In genomic region chr7:100472121-100472851, GRCh38 we compare ENCODE assay signal across 2 cellular contexts.
TF ChIP-seq lines count a peak whose summit lies in the region.

No MANE protein-coding gene starts in this region.

TF ChIP-seq in GM23338, 12 proteins besides CTCF, POLR2A, EP300 and RAD21 (continued from another document):
- TF ChIP-seq REST (IDR thresholded peaks at IDR 0.05; ENCODE audit: unreplicated experiment) (no peak), JUNB (IDR thresholded peaks at IDR 0.05; ENCODE audit: unreplicated experiment) (no peak), POLR2AphosphoS5 (IDR thresholded peaks at IDR 0.05; ENCODE audit: low read depth) (no peak), ZNF331 (CRISPR knock-in tag; IDR thresholded peaks at IDR 0.05; ENCODE audit: low read depth) (no peak)
- TF ChIP-seq, protein P1, sequence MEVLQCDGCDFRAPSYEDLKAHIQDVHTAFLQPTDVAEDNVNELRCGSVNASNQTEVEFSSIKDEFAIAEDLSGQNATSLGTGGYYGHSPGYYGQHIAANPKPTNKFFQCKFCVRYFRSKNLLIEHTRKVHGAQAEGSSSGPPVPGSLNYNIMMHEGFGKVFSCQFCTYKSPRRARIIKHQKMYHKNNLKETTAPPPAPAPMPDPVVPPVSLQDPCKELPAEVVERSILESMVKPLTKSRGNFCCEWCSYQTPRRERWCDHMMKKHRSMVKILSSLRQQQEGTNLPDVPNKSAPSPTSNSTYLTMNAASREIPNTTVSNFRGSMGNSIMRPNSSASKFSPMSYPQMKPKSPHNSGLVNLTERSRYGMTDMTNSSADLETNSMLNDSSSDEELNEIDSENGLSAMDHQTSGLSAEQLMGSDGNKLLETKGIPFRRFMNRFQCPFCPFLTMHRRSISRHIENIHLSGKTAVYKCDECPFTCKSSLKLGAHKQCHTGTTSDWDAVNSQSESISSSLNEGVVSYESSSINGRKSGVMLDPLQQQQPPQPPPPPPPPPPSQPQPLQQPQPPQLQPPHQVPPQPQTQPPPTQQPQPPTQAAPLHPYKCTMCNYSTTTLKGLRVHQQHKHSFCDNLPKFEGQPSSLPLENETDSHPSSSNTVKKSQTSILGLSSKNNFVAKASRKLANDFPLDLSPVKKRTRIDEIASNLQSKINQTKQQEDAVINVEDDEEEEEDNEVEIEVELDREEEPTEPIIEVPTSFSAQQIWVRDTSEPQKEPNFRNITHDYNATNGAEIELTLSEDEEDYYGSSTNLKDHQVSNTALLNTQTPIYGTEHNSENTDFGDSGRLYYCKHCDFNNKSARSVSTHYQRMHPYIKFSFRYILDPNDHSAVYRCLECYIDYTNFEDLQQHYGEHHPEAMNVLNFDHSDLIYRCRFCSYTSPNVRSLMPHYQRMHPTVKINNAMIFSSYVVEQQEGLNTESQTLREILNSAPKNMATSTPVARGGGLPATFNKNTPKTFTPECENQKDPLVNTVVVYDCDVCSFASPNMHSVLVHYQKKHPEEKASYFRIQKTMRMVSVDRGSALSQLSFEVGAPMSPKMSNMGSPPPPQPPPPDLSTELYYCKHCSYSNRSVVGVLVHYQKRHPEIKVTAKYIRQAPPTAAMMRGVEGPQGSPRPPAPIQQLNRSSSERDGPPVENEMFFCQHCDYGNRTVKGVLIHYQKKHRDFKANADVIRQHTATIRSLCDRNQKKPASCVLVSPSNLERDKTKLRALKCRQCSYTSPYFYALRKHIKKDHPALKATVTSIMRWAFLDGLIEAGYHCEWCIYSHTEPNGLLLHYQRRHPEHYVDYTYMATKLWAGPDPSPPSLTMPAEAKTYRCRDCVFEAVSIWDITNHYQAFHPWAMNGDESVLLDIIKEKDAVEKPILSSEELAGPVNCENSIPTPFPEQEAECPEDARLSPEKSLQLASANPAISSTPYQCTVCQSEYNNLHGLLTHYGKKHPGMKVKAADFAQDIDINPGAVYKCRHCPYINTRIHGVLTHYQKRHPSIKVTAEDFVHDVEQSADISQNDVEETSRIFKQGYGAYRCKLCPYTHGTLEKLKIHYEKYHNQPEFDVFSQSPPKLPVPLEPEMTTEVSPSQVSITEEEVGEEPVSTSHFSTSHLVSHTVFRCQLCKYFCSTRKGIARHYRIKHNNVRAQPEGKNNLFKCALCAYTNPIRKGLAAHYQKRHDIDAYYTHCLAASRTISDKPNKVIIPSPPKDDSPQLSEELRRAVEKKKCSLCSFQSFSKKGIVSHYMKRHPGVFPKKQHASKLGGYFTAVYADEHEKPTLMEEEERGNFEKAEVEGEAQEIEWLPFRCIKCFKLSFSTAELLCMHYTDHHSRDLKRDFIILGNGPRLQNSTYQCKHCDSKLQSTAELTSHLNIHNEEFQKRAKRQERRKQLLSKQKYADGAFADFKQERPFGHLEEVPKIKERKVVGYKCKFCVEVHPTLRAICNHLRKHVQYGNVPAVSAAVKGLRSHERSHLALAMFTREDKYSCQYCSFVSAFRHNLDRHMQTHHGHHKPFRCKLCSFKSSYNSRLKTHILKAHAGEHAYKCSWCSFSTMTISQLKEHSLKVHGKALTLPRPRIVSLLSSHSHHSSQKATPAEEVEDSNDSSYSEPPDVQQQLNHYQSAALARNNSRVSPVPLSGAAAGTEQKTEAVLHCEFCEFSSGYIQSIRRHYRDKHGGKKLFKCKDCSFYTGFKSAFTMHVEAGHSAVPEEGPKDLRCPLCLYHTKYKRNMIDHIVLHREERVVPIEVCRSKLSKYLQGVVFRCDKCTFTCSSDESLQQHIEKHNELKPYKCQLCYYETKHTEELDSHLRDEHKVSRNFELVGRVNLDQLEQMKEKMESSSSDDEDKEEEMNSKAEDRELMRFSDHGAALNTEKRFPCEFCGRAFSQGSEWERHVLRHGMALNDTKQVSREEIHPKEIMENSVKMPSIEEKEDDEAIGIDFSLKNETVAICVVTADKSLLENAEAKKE (CRISPR knock-in tag; IDR thresholded peaks at IDR 0.05), result no peak

TF ChIP-seq in SK-N-SH treated with all-trans-retinoic acid at 6 μM for 48 hours, 23 proteins besides CTCF, POLR2A, EP300 and RAD21 (continued from another document):
- no peak for TF ChIP-seq TSHZ2 (CRISPR knock-in tag; IDR thresholded peaks at IDR 0.05)
- no peak for TF ChIP-seq ZNF70 (CRISPR knock-in tag; IDR thresholded peaks at IDR 0.05)
- no peak for TF ChIP-seq TCF4 (CRISPR knock-in tag; IDR thresholded peaks at IDR 0.05; ENCODE audit: borderline replicate concordance)
- no peak for TF ChIP-seq ZNF565 (CRISPR knock-in tag; conservative IDR thresholded peaks at IDR 0.05; ENCODE audit: low read depth)
- no peak for TF ChIP-seq CREB5 (CRISPR knock-in tag; IDR thresholded peaks at IDR 0.05; ENCODE audit: low read depth)
- no peak for TF ChIP-seq RARB (CRISPR knock-in tag; IDR thresholded peaks at IDR 0.05)
- TF ChIP-seq POU6F1 (CRISPR knock-in tag; IDR thresholded peaks at IDR 0.05; ENCODE audit: borderline replicate concordance, low read depth), result no peak
- no peak for TF ChIP-seq ZFP30 (CRISPR knock-in tag; IDR thresholded peaks at IDR 0.05)
- TF ChIP-seq OSR1 (CRISPR knock-in tag; IDR thresholded peaks at IDR 0.05), result no peak
- no peak for TF ChIP-seq CSDC2 (CRISPR knock-in tag; IDR thresholded peaks at IDR 0.05)
